23 cellular contexts compared by ENCODE assay signal in the genomic region with DNA sequence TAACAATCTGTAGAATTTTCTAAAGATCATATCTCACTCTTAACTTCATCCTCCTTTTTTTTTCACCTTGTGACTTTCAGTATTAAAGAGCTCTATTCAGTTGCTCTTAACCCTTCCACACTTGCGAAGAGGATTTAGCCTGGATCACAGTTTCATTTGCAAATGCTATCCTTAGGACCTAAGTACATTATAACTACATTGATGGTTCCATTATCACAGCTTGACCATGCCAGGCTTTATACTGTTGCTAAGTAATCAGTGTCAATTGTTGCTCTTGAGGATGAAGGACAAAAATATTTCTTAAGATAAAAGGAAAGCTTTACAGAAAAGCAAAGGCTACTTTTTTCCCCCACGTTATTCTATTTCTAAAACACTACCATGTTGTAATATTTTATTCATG.
"Had no signal": no experiment of that assay in that cellular context is flagged by ENCODE, and none has a peak within 500 bp of the region (broad histone marks: within the 10 kb centered on the region; RNA-seq: fewer than 3 reads in every experiment).

No MANE protein-coding gene starts in this region.

- H3K27me3 ChIP-seq: esophagus squamous epithelium, neural progenitor cell, right lobe of liver, tibial nerve, upper lobe of left lung had no signal

- H3K36me3 ChIP-seq: esophagus squamous epithelium, lower lobe of right lung, neural progenitor cell, right lobe of liver, thoracic aorta, tibial nerve, upper lobe of left lung had no signal

- H3K4me3 ChIP-seq: esophagus squamous epithelium, lower lobe of right lung, neural progenitor cell, right lobe of liver, thoracic aorta, tibial nerve, upper lobe of left lung had no signal

- H3K9me3 ChIP-seq: esophagus squamous epithelium, lower lobe of right lung, thoracic aorta, upper lobe of left lung had no signal

- DNase-seq: cortex of kidney; effector memory CD8-positive, alpha-beta T cell; erythroblast; esophagus squamous epithelium; foreskin melanocyte; hypothalamus; immature natural killer cell; islet precursor cell; kidney glomerular epithelial cell; left colon; left ventricle myocardium superior; lower lobe of right lung; naive B cell; right lobe of liver; small intestine; stimulated activated CD4-positive, alpha-beta T cell treated with anti-CD3 and anti-CD28 coated beads, Interleukin-15, amount 100 ng/mL, for 24 hours; stimulated activated CD4-positive, alpha-beta T cell treated with anti-CD3 and anti-CD28 coated beads, Interleukin-2, amount 100 ng/mL, for 48 hours; stimulated activated naive B cell treated with anti-CD40 and anti-IgM and Interleukin-4, amounts not matched to agents 10 μg/mL and 1 μg/mL and 100 μg/mL, for 72 hours; upper lobe of left lung had no signal

- H3K27ac ChIP-seq: esophagus squamous epithelium, lower lobe of right lung, neural progenitor cell, parathyroid adenoma, right lobe of liver, thoracic aorta, tibial nerve, upper lobe of left lung had no signal
